ENCODE assay signal across 1 cellular context in the genomic region with DNA sequence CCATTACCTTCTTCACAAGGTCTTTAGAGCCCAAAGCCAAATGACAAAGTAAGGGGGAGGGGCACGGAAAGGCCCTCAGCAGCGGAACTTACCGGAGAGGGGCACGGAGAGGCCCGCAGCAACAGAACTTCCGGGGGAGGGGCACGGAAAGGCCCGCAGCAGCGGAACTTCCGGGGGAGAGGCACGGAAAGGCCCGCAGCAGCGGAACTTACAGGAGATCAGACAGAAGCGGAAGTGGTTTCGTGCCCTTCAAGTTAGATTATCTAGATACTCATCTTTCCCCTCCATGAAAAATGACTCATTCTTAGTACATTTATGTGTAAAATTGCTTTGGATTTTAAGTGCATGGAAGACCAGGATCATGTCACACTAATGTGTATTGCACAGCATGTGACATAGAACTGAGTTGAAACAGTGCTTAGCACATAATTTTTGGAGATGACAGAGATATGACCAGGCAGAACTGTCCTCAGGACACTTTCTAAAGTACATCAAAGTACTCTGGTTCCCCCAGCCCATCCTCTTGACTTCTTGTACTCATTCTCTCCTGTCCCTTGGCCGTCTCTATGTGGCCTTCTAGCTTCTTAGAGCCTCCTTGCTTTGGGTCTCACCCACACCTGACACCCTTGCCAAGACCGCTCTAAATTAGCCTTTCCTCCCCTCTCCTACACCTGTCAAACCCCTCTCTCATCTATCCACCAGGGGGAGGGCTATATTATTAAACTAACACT.
TF ChIP-seq lines count a peak whose summit lies in the region.

No MANE protein-coding gene starts in this region.

TF ChIP-seq in K562, 482 proteins besides CTCF, POLR2A, EP300 and RAD21 (continued from another document and continues in another):
- TF ChIP-seq MGA (IDR thresholded peaks at IDR 0.05) (peak; percentile 23; the same call in 1 of the 2 replicates), ADNP (tag; IDR thresholded peaks at IDR 0.05) (no peak), ETV1 (tag; conservative IDR thresholded peaks at IDR 0.05; ENCODE audit: low read depth) (peak; percentile 33; the same call in 1 of the 2 replicates), ZNF444 (CRISPR knock-in tag; IDR thresholded peaks at IDR 0.05) (peak; percentile 94), CREB3 (tag; conservative IDR thresholded peaks at IDR 0.05; ENCODE audit: low read depth) (no peak), SMAD1 (IDR thresholded peaks at IDR 0.05; ENCODE audit: low read depth, low read length, partially characterized antibody) (no peak), ZNF830 (CRISPR knock-in tag; IDR thresholded peaks at IDR 0.05) (no peak), RBM34 (IDR thresholded peaks at IDR 0.05; ENCODE audit: borderline replicate concordance, insufficient read depth, low read length) (no peak), ZNF76 (CRISPR knock-in tag; IDR thresholded peaks at IDR 0.05; ENCODE audit: borderline replicate concordance) (no peak), NCOA4 (IDR thresholded peaks at IDR 0.05; ENCODE audit: partially characterized antibody) (no peak), PML (IDR thresholded peaks at IDR 0.05; ENCODE audit: low read length) (no peak), KDM1A (IDR thresholded peaks at IDR 0.05) (peak in 1 of 2 experiments; percentile 24; a peak in 1 of 4 replicates), GTF2F1 (IDR thresholded peaks at IDR 0.05; ENCODE audit: low read depth, low read length) (no peak), CBX1 (IDR thresholded peaks at IDR 0.05; ENCODE audit: low read depth) (no peak), PHF21A (IDR thresholded peaks at IDR 0.05; ENCODE audit: borderline replicate concordance, low read depth) (no peak), SMARCA4 (IDR thresholded peaks at IDR 0.05) (no peak), HMBOX1 (IDR thresholded peaks at IDR 0.05) (no peak), RBM25 (IDR thresholded peaks at IDR 0.05; ENCODE audit: low read depth, low read length, severe bottlenecking) (no peak), HDAC8 (tag; IDR thresholded peaks at IDR 0.05) (no peak), SMARCE1 (IDR thresholded peaks at IDR 0.05) (0 out of 2 replicates have a peak, but pooled peaks have one; percentile 46), RFX1 (IDR thresholded peaks at IDR 0.05) (no peak), ZNF436 (CRISPR knock-in tag; IDR thresholded peaks at IDR 0.05) (no peak), TOE1 (IDR thresholded peaks at IDR 0.05; ENCODE audit: borderline replicate concordance) (no peak), TOE1 (CRISPR knock-in tag; IDR thresholded peaks at IDR 0.05; ENCODE audit: borderline replicate concordance, low read depth) (no peak), RBM15 (IDR thresholded peaks at IDR 0.05; ENCODE audit: insufficient read depth, low read length) (no peak), PYGO2 (tag; IDR thresholded peaks at IDR 0.05) (no peak), FOXK2 (conservative IDR thresholded peaks at IDR 0.05 in 1 of 2, IDR thresholded peaks at IDR 0.05 in 1 of 2; ENCODE audit: low read depth in 2 of 2) (no peak), GABPA (tag; conservative IDR thresholded peaks at IDR 0.05; ENCODE audit: low read depth) (peak; percentile 94), CXXC5 (CRISPR knock-in tag; IDR thresholded peaks at IDR 0.05) (peak; percentile 74), SREBF2 (CRISPR knock-in tag; IDR thresholded peaks at IDR 0.05) (no peak), NR2C2 (CRISPR knock-in tag; IDR thresholded peaks at IDR 0.05) (no peak), NR2C2 (tag; IDR thresholded peaks at IDR 0.05) (peak; percentile 41; the same call in 1 of the 2 replicates), UBTF (IDR thresholded peaks at IDR 0.05; ENCODE audit: borderline replicate concordance in 1 of 2, low read depth in 2 of 2, low read length in 2 of 2) (no peak), FOXJ3 (CRISPR knock-in tag; IDR thresholded peaks at IDR 0.05) (no peak), MTA3 (IDR thresholded peaks at IDR 0.05; ENCODE audit: borderline replicate concordance) (no peak), POLR2G (IDR thresholded peaks at IDR 0.05; ENCODE audit: low read depth, low read length) (no peak), ZNF239 (CRISPR knock-in tag; IDR thresholded peaks at IDR 0.05) (no peak)
- TF ChIP-seq, protein P1, sequence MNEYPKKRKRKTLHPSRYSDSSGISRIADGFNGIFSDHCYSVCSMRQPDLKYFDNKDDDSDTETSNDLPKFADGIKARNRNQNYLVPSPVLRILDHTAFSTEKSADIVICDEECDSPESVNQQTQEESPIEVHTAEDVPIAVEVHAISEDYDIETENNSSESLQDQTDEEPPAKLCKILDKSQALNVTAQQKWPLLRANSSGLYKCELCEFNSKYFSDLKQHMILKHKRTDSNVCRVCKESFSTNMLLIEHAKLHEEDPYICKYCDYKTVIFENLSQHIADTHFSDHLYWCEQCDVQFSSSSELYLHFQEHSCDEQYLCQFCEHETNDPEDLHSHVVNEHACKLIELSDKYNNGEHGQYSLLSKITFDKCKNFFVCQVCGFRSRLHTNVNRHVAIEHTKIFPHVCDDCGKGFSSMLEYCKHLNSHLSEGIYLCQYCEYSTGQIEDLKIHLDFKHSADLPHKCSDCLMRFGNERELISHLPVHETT (CRISPR knock-in tag; conservative IDR thresholded peaks at IDR 0.05 in 1 of 2, IDR thresholded peaks at IDR 0.05 in 1 of 2): peak in 1 of 2 experiments; percentile 63; a peak in 2 of 4 replicates
- TF ChIP-seq, protein P2, sequence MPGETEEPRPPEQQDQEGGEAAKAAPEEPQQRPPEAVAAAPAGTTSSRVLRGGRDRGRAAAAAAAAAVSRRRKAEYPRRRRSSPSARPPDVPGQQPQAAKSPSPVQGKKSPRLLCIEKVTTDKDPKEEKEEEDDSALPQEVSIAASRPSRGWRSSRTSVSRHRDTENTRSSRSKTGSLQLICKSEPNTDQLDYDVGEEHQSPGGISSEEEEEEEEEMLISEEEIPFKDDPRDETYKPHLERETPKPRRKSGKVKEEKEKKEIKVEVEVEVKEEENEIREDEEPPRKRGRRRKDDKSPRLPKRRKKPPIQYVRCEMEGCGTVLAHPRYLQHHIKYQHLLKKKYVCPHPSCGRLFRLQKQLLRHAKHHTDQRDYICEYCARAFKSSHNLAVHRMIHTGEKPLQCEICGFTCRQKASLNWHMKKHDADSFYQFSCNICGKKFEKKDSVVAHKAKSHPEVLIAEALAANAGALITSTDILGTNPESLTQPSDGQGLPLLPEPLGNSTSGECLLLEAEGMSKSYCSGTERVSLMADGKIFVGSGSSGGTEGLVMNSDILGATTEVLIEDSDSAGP (CRISPR knock-in tag; IDR thresholded peaks at IDR 0.05): no peak
- TF ChIP-seq, protein P3, sequence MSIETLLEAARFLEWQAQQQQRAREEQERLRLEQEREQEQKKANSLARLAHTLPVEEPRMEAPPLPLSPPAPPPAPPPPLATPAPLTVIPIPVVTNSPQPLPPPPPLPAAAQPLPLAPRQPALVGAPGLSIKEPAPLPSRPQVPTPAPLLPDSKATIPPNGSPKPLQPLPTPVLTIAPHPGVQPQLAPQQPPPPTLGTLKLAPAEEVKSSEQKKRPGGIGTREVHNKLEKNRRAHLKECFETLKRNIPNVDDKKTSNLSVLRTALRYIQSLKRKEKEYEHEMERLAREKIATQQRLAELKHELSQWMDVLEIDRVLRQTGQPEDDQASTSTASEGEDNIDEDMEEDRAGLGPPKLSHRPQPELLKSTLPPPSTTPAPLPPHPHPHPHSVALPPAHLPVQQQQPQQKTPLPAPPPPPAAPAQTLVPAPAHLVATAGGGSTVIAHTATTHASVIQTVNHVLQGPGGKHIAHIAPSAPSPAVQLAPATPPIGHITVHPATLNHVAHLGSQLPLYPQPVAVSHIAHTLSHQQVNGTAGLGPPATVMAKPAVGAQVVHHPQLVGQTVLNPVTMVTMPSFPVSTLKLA (conservative IDR thresholded peaks at IDR 0.05): no peak
